Comparison of ENCODE assay signal across 22 cellular contexts in the genomic region with DNA sequence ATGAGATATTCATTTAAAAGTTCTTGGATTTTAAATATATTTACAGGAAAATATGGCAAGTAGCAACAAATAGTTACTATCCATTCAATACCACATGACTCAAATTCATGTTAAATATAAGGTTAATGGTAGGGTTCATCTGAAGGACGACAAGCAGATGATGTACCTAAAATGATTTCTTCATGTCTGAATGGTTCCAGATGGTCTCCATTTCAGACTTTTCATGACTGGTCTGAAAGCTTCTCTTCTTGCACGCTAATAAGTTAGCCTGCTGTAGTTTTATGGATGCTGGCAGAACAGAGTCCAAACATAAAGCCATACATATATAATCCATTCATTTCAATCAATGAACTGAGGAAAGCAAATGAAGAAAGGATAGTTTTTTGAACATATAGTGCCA.
DNase-seq lines count a peak whose midpoint lies in the region; ATAC-seq and TF ChIP-seq lines count a peak whose summit lies in the region.
"Had no signal": no experiment of that assay in that cellular context is flagged by ENCODE, and none has a peak within 500 bp of the region (broad histone marks: within the 10 kb centered on the region; RNA-seq: fewer than 3 reads in every experiment).

No MANE protein-coding gene starts in this region.

- H3K4me1 ChIP-seq in adipocyte (ENCODE audit: control insufficient read depth, insufficient read depth, low read length) = peaks cover 16% of the 10 kb centered on the region

- H3K9me3 ChIP-seq in adipocyte (ENCODE audit: control insufficient read depth, low read length) = no peaks in the 10 kb centered on the region
- H3K9me3 ChIP-seq: tibial artery had no signal

- H3K36me3 Mint-ChIP-seq in mesothelial cell of epicardium = no peaks in the 10 kb centered on the region
- H3K36me3 Mint-ChIP-seq in activated CD4-positive, alpha-beta T cell treated with anti-CD3 and anti-CD28 coated beads, Interleukin-2, amount 10 ng/mL, durations not matched to agents 24 days and 14 days (ENCODE audit: low read depth) = no peaks in the 10 kb centered on the region
- H3K36me3 Mint-ChIP-seq: stimulated activated effector memory CD8-positive, alpha-beta T cell treated with anti-CD3 and anti-CD28 coated beads, Interleukin-12 subunit alpha, Interleukin-12 subunit beta, amount 100 ng/mL, for 72 hours had no signal

- H3K27me3 Mint-ChIP-seq in mesothelial cell of epicardium (ENCODE audit: low read depth) = no peaks in the 10 kb centered on the region
- H3K27me3 Mint-ChIP-seq in activated CD4-positive, alpha-beta T cell treated with anti-CD3 and anti-CD28 coated beads, Interleukin-2, amount 10 ng/mL, durations not matched to agents 24 days and 14 days = no peaks in the 10 kb centered on the region

- DNase-seq in adipocyte (ENCODE audit: low read depth) = peak; percentile 85
- DNase-seq in mesothelial cell of epicardium (ENCODE audit: low spot score in 2 of 2, unreplicated experiment in 2 of 2) = no peak
- DNase-seq in COR-L47 (lab: John Stamatoyannopoulos, UW) = no peak
- no peak for DNase-seq in activated CD4-positive, alpha-beta T cell treated with anti-CD3 and anti-CD28 coated beads, Interleukin-2, amount 10 ng/mL, durations not matched to agents 24 days and 14 days
- DNase-seq in stimulated activated CD8-positive, alpha-beta memory T cell treated with anti-CD3 and anti-CD28 coated beads, Interleukin-4, amount 100 ng/mL, for 48 hours = no peak
- no peak for DNase-seq in activated CD4-positive, alpha-beta T cell treated with anti-CD3 and anti-CD28 coated beads, Interleukin-2, amount 50 U/mL, for 4 hours
- DNase-seq: activated CD8-positive, alpha-beta memory T cell treated with anti-CD3 and anti-CD28 coated beads for 24 hours; AML-193; central memory CD4-positive, alpha-beta T cell; effector memory CD4-positive, alpha-beta T cell; GOT3; left ventricle myocardium superior; NCI-H524 treated with DMSO at 0.1 percent for 48 hours; posterior cingulate gyrus; T-helper 1 cell; tibial artery; WERI-Rb-1 had no signal

- no peak overlapping the region for H3K4me3 Mint-ChIP-seq in mesothelial cell of epicardium
- H3K4me3 Mint-ChIP-seq in activated CD4-positive, alpha-beta T cell treated with anti-CD3 and anti-CD28 coated beads, Interleukin-2, amount 10 ng/mL, durations not matched to agents 24 days and 14 days = no peak overlapping the region
- H3K4me3 Mint-ChIP-seq: stimulated activated effector memory CD8-positive, alpha-beta T cell treated with anti-CD3 and anti-CD28 coated beads, Interleukin-12 subunit alpha, Interleukin-12 subunit beta, amount 100 ng/mL, for 72 hours had no signal

- H3K27me3 ChIP-seq in adipocyte (replicated peaks; ENCODE audit: control insufficient read depth, insufficient read depth, low read length) = no peaks in the 10 kb centered on the region
- H3K27me3 ChIP-seq: tibial artery had no signal

- H3K36me3 ChIP-seq in adipocyte (ENCODE audit: control insufficient read depth, insufficient read depth, low read length, severe bottlenecking) = no peaks in the 10 kb centered on the region
- H3K36me3 ChIP-seq: tibial artery, WERI-Rb-1 had no signal

- peaks cover 10% of the 10 kb centered on the region for H3K9me3 Mint-ChIP-seq in mesothelial cell of epicardium
- H3K9me3 Mint-ChIP-seq in activated CD4-positive, alpha-beta T cell treated with anti-CD3 and anti-CD28 coated beads, Interleukin-2, amount 10 ng/mL, durations not matched to agents 24 days and 14 days = peaks cover 8% of the 10 kb centered on the region

- TF ChIP-seq CTCF in mesothelial cell of epicardium (IDR thresholded peaks at IDR 0.05; ENCODE audit: unreplicated experiment) = no peak

- peaks cover 14% of the 10 kb centered on the region for H3K4me1 Mint-ChIP-seq in mesothelial cell of epicardium
- H3K4me1 Mint-ChIP-seq in activated CD4-positive, alpha-beta T cell treated with anti-CD3 and anti-CD28 coated beads, Interleukin-2, amount 10 ng/mL, durations not matched to agents 24 days and 14 days = no peaks in the 10 kb centered on the region
- H3K4me1 Mint-ChIP-seq: stimulated activated effector memory CD8-positive, alpha-beta T cell treated with anti-CD3 and anti-CD28 coated beads, Interleukin-12 subunit alpha, Interleukin-12 subunit beta, amount 100 ng/mL, for 72 hours had no signal

- peak overlapping the region; percentile 83 for H3K27ac Mint-ChIP-seq in mesothelial cell of epicardium
- H3K27ac Mint-ChIP-seq in activated CD4-positive, alpha-beta T cell treated with anti-CD3 and anti-CD28 coated beads, Interleukin-2, amount 10 ng/mL, durations not matched to agents 24 days and 14 days = no peak overlapping the region
- H3K27ac Mint-ChIP-seq: stimulated activated effector memory CD8-positive, alpha-beta T cell treated with anti-CD3 and anti-CD28 coated beads, Interleukin-12 subunit alpha, Interleukin-12 subunit beta, amount 100 ng/mL, for 72 hours had no signal

- H3K9ac ChIP-seq in adipocyte (ENCODE audit: low read length) = peak overlapping the region; percentile 61

- intact Hi-C loops in activated CD4-positive, alpha-beta T cell treated with anti-CD3 and anti-CD28 coated beads, Interleukin-2, amount 10 ng/mL, durations not matched to agents 24 days and 14 days (cut with micrococcal nuclease) = no loop called here

- H3K4me3 ChIP-seq in adipocyte (ENCODE audit: low read length) = peak overlapping the region; percentile 63
- H3K4me3 ChIP-seq: skin epidermis had no signal

- ATAC-seq in GM18907 (IDR thresholded peaks at IDR 0.05; ENCODE audit: unreplicated experiment) (peak; percentile 22), HG02852 (IDR thresholded peaks at IDR 0.05; ENCODE audit: unreplicated experiment) (peak; percentile 42)
- ATAC-seq: Panc1; stimulated activated effector memory CD8-positive, alpha-beta T cell treated with anti-CD3 and anti-CD28 coated beads, Interleukin-12 subunit alpha, Interleukin-12 subunit beta, amount 100 ng/mL, for 72 hours had no signal
